Comparison of ENCODE assay signal across 16 cellular contexts in genomic region chr16:12467418-12468210, GRCh38.
A peak's percentile ranks its signal among the peaks of the same experiment; 100 is the strongest.
DNase-seq lines count a peak whose midpoint lies in the region; ATAC-seq and TF ChIP-seq lines count a peak whose summit lies in the region.
"Had no signal": no experiment of that assay in that cellular context is flagged by ENCODE, and none has a peak within 500 bp of the region (broad histone marks: within the 10 kb centered on the region; RNA-seq: fewer than 3 reads in every experiment).

No MANE protein-coding gene starts in this region.

- H3K36me3 Mint-ChIP-seq in activated CD4-positive, alpha-beta T cell treated with anti-CD3 and anti-CD28 coated beads, Interleukin-2, amount 10 ng/mL, durations not matched to agents 7 days and 5 days (ENCODE audit: low read depth) = no peaks in the 10 kb centered on the region
- peaks cover 15% of the 10 kb centered on the region for H3K36me3 Mint-ChIP-seq in glutamatergic neuron (ENCODE audit: unreplicated experiment)
- no peaks in the 10 kb centered on the region for H3K36me3 Mint-ChIP-seq in activated CD8-positive, alpha-beta T cell treated with anti-CD3 and anti-CD28 coated beads, Interleukin-2, amount 10 ng/mL, durations not matched to agents 7 days and 5 days (ENCODE audit: low read depth)

- H3K27me3 Mint-ChIP-seq in activated CD4-positive, alpha-beta T cell treated with anti-CD3 and anti-CD28 coated beads, Interleukin-2, amount 10 ng/mL, durations not matched to agents 7 days and 5 days = no peaks in the 10 kb centered on the region
- peaks cover 5% of the 10 kb centered on the region for H3K27me3 Mint-ChIP-seq in glutamatergic neuron (ENCODE audit: unreplicated experiment)
- no peaks in the 10 kb centered on the region for H3K27me3 Mint-ChIP-seq in activated CD8-positive, alpha-beta T cell treated with anti-CD3 and anti-CD28 coated beads, Interleukin-2, amount 10 ng/mL, durations not matched to agents 7 days and 5 days (ENCODE audit: low read depth)

- intact Hi-C loops in posterior vena cava (cut with DNase I) = no loop called here

- peak overlapping the region; percentile 6 for H3K27ac Mint-ChIP-seq in activated CD4-positive, alpha-beta T cell treated with anti-CD3 and anti-CD28 coated beads, Interleukin-2, amount 10 ng/mL, durations not matched to agents 7 days and 5 days
- H3K27ac Mint-ChIP-seq in glutamatergic neuron (ENCODE audit: unreplicated experiment) = peak overlapping the region; percentile 8
- no peak overlapping the region for H3K27ac Mint-ChIP-seq in activated CD8-positive, alpha-beta T cell treated with anti-CD3 and anti-CD28 coated beads, Interleukin-2, amount 10 ng/mL, durations not matched to agents 7 days and 5 days
- H3K27ac Mint-ChIP-seq: CD8-positive, alpha-beta T cell; GM23338 had no signal

- CTCF ChIA-PET in activated CD4-positive, alpha-beta T cell treated with anti-CD3 and anti-CD28 coated beads, Interleukin-2, amount 10 ng/mL, durations not matched to agents 7 days and 5 days (lab: Charles Lee) = interaction anchor here (0.6 kb wide), 1 partner anchor 369 kb away, joined by 4 read pairs; no protein-coding TSS in a partner anchor
- CTCF ChIA-PET in activated CD8-positive, alpha-beta T cell treated with anti-CD3 and anti-CD28 coated beads, Interleukin-2, amount 10 ng/mL, durations not matched to agents 7 days and 5 days (lab: Charles Lee) = no interaction called here

- H3K9me3 Mint-ChIP-seq in activated CD4-positive, alpha-beta T cell treated with anti-CD3 and anti-CD28 coated beads, Interleukin-2, amount 10 ng/mL, durations not matched to agents 7 days and 5 days = peaks cover 2% of the 10 kb centered on the region
- H3K9me3 Mint-ChIP-seq in glutamatergic neuron (ENCODE audit: unreplicated experiment) = peaks cover 9% of the 10 kb centered on the region
- no peaks in the 10 kb centered on the region for H3K9me3 Mint-ChIP-seq in activated CD8-positive, alpha-beta T cell treated with anti-CD3 and anti-CD28 coated beads, Interleukin-2, amount 10 ng/mL, durations not matched to agents 7 days and 5 days (ENCODE audit: insufficient read depth)
- H3K9me3 Mint-ChIP-seq: CD8-positive, alpha-beta T cell had no signal

- no peak for DNase-seq in activated CD4-positive, alpha-beta T cell treated with anti-CD3 and anti-CD28 coated beads, Interleukin-2, amount 10 ng/mL, durations not matched to agents 7 days and 5 days
- DNase-seq in activated CD4-positive, alpha-beta T cell treated with anti-CD3 and anti-CD28 coated beads for 48 hours = no peak
- DNase-seq in glutamatergic neuron (no peak), posterior vena cava (ENCODE audit: low spot score) (peak; percentile 53)
- DNase-seq in activated CD8-positive, alpha-beta T cell treated with anti-CD3 and anti-CD28 coated beads, Interleukin-2, amount 10 ng/mL, durations not matched to agents 7 days and 5 days = no peak
- DNase-seq: Calu3; CD8-positive, alpha-beta T cell; DMS53; DND-41; EL; HCEC 1CT; IMR-90; KBM-7 had no signal

- H3K4me3 Mint-ChIP-seq in activated CD4-positive, alpha-beta T cell treated with anti-CD3 and anti-CD28 coated beads, Interleukin-2, amount 10 ng/mL, durations not matched to agents 7 days and 5 days = no peak overlapping the region
- no peak overlapping the region for H3K4me3 Mint-ChIP-seq in glutamatergic neuron (ENCODE audit: unreplicated experiment)
- H3K4me3 Mint-ChIP-seq in activated CD8-positive, alpha-beta T cell treated with anti-CD3 and anti-CD28 coated beads, Interleukin-2, amount 10 ng/mL, durations not matched to agents 7 days and 5 days = no peak overlapping the region
- H3K4me3 Mint-ChIP-seq: CD8-positive, alpha-beta T cell; GM23338 had no signal

- ATAC-seq in GM19467 (IDR thresholded peaks at IDR 0.05; ENCODE audit: unreplicated experiment) (no peak), HG03159 (IDR thresholded peaks at IDR 0.05; ENCODE audit: unreplicated experiment) (no peak)
- ATAC-seq in activated CD8-positive, alpha-beta T cell treated with anti-CD3 and anti-CD28 coated beads, Interleukin-2, amount 10 ng/mL, durations not matched to agents 7 days and 5 days = no peak
- ATAC-seq: CD8-positive, alpha-beta T cell had no signal

- POLR2A ChIA-PET in activated CD4-positive, alpha-beta T cell treated with anti-CD3 and anti-CD28 coated beads, Interleukin-2, amount 10 ng/mL, durations not matched to agents 7 days and 5 days (lab: Charles Lee) = no interaction called here
- POLR2A ChIA-PET in activated CD8-positive, alpha-beta T cell treated with anti-CD3 and anti-CD28 coated beads, Interleukin-2, amount 10 ng/mL, durations not matched to agents 7 days and 5 days (lab: Charles Lee) = no interaction called here

- TF ChIP-seq CTCF in glutamatergic neuron (IDR thresholded peaks at IDR 0.05; ENCODE audit: partially characterized antibody, unreplicated experiment) = no peak

- peaks cover 2% of the 10 kb centered on the region for H3K4me1 Mint-ChIP-seq in activated CD4-positive, alpha-beta T cell treated with anti-CD3 and anti-CD28 coated beads, Interleukin-2, amount 10 ng/mL, durations not matched to agents 7 days and 5 days
- H3K4me1 Mint-ChIP-seq in glutamatergic neuron (ENCODE audit: low read depth, unreplicated experiment) = peaks cover 4% of the 10 kb centered on the region
- no peaks in the 10 kb centered on the region for H3K4me1 Mint-ChIP-seq in activated CD8-positive, alpha-beta T cell treated with anti-CD3 and anti-CD28 coated beads, Interleukin-2, amount 10 ng/mL, durations not matched to agents 7 days and 5 days (ENCODE audit: low read depth)
